In the genomic region with DNA sequence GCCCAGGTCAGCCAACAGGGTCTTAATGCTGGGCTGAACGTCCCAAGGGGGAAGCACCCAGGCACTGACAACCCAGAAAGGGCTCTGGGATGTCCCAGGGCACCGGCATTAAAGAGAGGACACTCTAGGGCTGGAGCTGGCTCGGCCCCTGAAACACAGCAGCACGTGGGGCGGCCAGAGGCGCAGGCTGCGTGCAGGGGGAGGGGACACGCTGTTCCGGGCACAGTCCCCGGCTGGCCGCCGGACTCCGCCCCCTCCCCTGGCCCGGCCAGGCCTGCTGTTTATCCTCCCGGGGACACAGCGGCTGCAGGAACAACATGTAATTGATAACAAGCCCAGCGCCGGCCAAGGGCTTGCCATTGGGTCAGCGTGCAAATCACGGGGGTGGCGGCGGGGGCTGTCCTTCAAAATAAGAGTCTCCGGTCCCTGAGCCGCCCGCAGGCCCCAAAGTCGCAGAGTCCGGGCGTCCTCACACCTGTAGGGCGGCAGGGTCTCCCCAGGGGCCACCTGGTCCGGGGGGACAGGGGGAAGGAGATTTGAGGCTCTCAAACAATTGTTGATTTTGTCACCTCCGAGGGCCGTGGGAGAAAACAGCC, we compare ENCODE assay signal across 8 cellular contexts. TPM values are rescaled to one million over a fixed set of nuclear protein-coding genes. Genes with fewer than 3 reads are reported as not detected.
DNase-seq lines count a peak whose midpoint lies in the region; ATAC-seq, FAIRE-seq and TF ChIP-seq lines count a peak whose summit lies in the region.

No MANE protein-coding gene starts in this region.

- intact Hi-C loops in endothelial cell of umbilical vein (cut with micrococcal nuclease): loop anchor here (1.0 to 5.0 kb wide), 3 partner anchors 33 to 274 kb away; a partner anchor contains a TSS

- no TSS peak for BruUV-seq in endothelial cell of umbilical vein (replicated peaks; lab: Mats Ljungman, UMichigan)

- H2AFZ ChIP-seq in GM23248: peak overlapping the region; percentile 84
- H2AFZ ChIP-seq in SK-N-SH (ENCODE audit: low read depth): peak overlapping the region; percentile 65; the same call in 1 of the 2 replicates
- H2AFZ ChIP-seq in endothelial cell of umbilical vein (ENCODE audit: low read depth, low read length): peak overlapping the region; percentile 81

- peak overlapping the region; percentile 82 for H3K4me3 Mint-ChIP-seq in memory B cell

- no peaks in the 10 kb centered on the region for H3K9me1 ChIP-seq in endothelial cell of umbilical vein (replicated peaks; ENCODE audit: control insufficient read depth, extremely low read depth, insufficient read depth, low read length)

- TF ChIP-seq EP300 in SK-N-SH (IDR thresholded peaks at IDR 0.05; ENCODE audit: borderline replicate concordance in 1 of 2, low read depth in 1 of 2, low read length in 1 of 2) (peak in 1 of 2 experiments; percentile 54; a peak in 2 of 4 replicates), suprapubic skin (IDR thresholded peaks at IDR 0.05) (peak; percentile 97)

- no peaks in the 10 kb centered on the region for H3K9me2 ChIP-seq in GM23248 (ENCODE audit: insufficient read depth)
- H3K9me2 ChIP-seq in SK-N-SH: no peaks in the 10 kb centered on the region

- CTCF ChIA-PET in SK-N-SH (lab: Yijun Ruan, JAX): interaction anchor here (0.8 kb wide), 1 partner anchor 13 kb away, joined by 4 read pairs; no protein-coding TSS in a partner anchor
- CTCF ChIA-PET in endothelial cell of umbilical vein (lab: Charles Lee): no interaction called here

- H3K36me3 ChIP-seq in GM23248 (ENCODE audit: low read depth) (no peaks in the 10 kb centered on the region), SK-N-SH (replicated peaks in 1 of 2; ENCODE audit: control insufficient read depth in 1 of 2, insufficient read depth in 2 of 2, low read length in 1 of 2) (no peaks in the 10 kb centered on the region), endothelial cell of umbilical vein (ENCODE audit: control insufficient read depth in 2 of 2, extremely low read depth in 1 of 2, insufficient read depth in 2 of 2, low read length in 2 of 2) (peaks cover 0 to 4% of the 10 kb centered on the region in 2 experiments), suprapubic skin (peaks cover 10% of the 10 kb centered on the region)

- no peaks in the 10 kb centered on the region for H3F3A ChIP-seq in GM23248 (ENCODE audit: insufficient read depth)
- no peaks in the 10 kb centered on the region for H3F3A ChIP-seq in SK-N-SH (replicated peaks; ENCODE audit: insufficient read depth)

- H3K9me3 ChIP-seq in GM23248 (ENCODE audit: low read depth): no peaks in the 10 kb centered on the region
- H3K9me3 ChIP-seq in SK-N-SH: no peaks in the 10 kb centered on the region
- H3K9me3 ChIP-seq in endothelial cell of umbilical vein (replicated peaks; ENCODE audit: control insufficient read depth, insufficient read depth, low read length): no peaks in the 10 kb centered on the region
- H3K9me3 ChIP-seq in suprapubic skin: no peaks in the 10 kb centered on the region

- DNase-seq in ACHN (peak; percentile 16), GM23248 (peak; percentile 70), SK-N-SH (peak; percentile 99), endothelial cell of umbilical vein (ENCODE audit: low read depth, low spot score) (peak; percentile 90), memory B cell (ENCODE audit: low spot score in 2 of 2) (peak in 1 of 2 donors; percentile 27), suprapubic skin (ENCODE audit: low spot score in 2 of 2) (peak; percentile 98 to 99), MV-4-11 (lab: John Stamatoyannopoulos, UW) (no peak)

- H4K20me1 ChIP-seq in GM23248 (ENCODE audit: insufficient read depth): no peaks in the 10 kb centered on the region
- H4K20me1 ChIP-seq in SK-N-SH (ENCODE audit: insufficient read depth): no peaks in the 10 kb centered on the region
- H4K20me1 ChIP-seq in endothelial cell of umbilical vein (replicated peaks; ENCODE audit: control insufficient read depth, extremely low read depth, insufficient read depth, low read length): no peaks in the 10 kb centered on the region

- TF ChIP-seq CTCF in SK-N-SH (IDR thresholded peaks at IDR 0.05) (no peak), endothelial cell of umbilical vein (IDR thresholded peaks at IDR 0.05; ENCODE audit: extremely low read depth in 1 of 2, insufficient read depth in 1 of 2, low read depth in 1 of 2, low read length in 2 of 2) (no peak), suprapubic skin (IDR thresholded peaks at IDR 0.05) (no peak)

- H3K4me1 ChIP-seq in GM23248 (ENCODE audit: insufficient read depth): 0 out of 2 replicates have a peak, but pooled peaks cover 7% of the 10 kb centered on the region
- H3K4me1 ChIP-seq in SK-N-SH (ENCODE audit: control insufficient read depth in 1 of 2, insufficient read depth in 2 of 2, low read depth in 1 of 2, low read length in 1 of 2): peaks cover 0 to 21% of the 10 kb centered on the region in 2 experiments; a peak in 1 of 4 replicates
- peaks cover 12% of the 10 kb centered on the region for H3K4me1 ChIP-seq in endothelial cell of umbilical vein (ENCODE audit: control insufficient read depth, extremely low read depth, insufficient read depth, low read length)
- peaks cover 26% of the 10 kb centered on the region for H3K4me1 ChIP-seq in suprapubic skin

- H3K4me3 ChIP-seq in GM23248 (peak overlapping the region; percentile 75), SK-N-SH (ENCODE audit: low read depth in 2 of 2, low read length in 1 of 2) (peak overlapping the region; percentile 26 to 58; a peak in 3 of 4 replicates), endothelial cell of umbilical vein (replicated peaks in 1 of 3; ENCODE audit: insufficient read depth in 1 of 3, low read depth in 1 of 3, low read length in 3 of 3) (peak overlapping the region in 2 of 3 experiments; percentile 17 to 55), suprapubic skin (peak overlapping the region; percentile 84)

- H3K79me2 ChIP-seq in GM23248 (ENCODE audit: insufficient read depth) (no peaks in the 10 kb centered on the region), SK-N-SH (ENCODE audit: insufficient read depth) (no peaks in the 10 kb centered on the region), endothelial cell of umbilical vein (ENCODE audit: control insufficient read depth, insufficient read depth, low read length) (no peaks in the 10 kb centered on the region)

- WGBS in GM23248 (ENCODE audit: low coverage in 1 of 2, low lambda C conversion rate in 2 of 2, missing lambda C conversion rate in 2 of 2), 2 experiments: 2 to 3% methylated on average over 26 to 32 of the region's 32 CpGs
- WGBS in SK-N-SH (ENCODE audit: low lambda C conversion rate): 0% methylated on average over 3 of the region's 32 CpGs
- 0% methylated on average over 9 of the region's 32 CpGs for WGBS in suprapubic skin

- peak; percentile 3; the same call in 1 of the 2 replicates for TF ChIP-seq RAD21 in SK-N-SH (IDR thresholded peaks at IDR 0.05; ENCODE audit: low read length)

- peak; percentile 93 for FAIRE-seq in endothelial cell of umbilical vein (lab: Jason Lieb, UNC)

- peaks cover 4% of the 10 kb centered on the region for H3K4me1 Mint-ChIP-seq in memory B cell

- peak overlapping the region; percentile 10 for H3K27ac Mint-ChIP-seq in memory B cell

- peak overlapping the region; percentile 54 for H3K9ac ChIP-seq in GM23248
- H3K9ac ChIP-seq in SK-N-SH: no peak overlapping the region
- H3K9ac ChIP-seq in endothelial cell of umbilical vein (replicated peaks; ENCODE audit: extremely low read depth, insufficient read depth, low read length): peak overlapping the region; percentile 17

- ATAC-seq in memory B cell (ENCODE audit: low read depth): no peak
- no peak for ATAC-seq in GM18861 (IDR thresholded peaks at IDR 0.05; ENCODE audit: unreplicated experiment)

- in situ Hi-C loops in ACHN (cut with HindIII; ENCODE audit: low pct_ligation_motif_present, low pct_unique_long_range_greater_than_20kb, low sequenced_read_pairs): no loop called here
- in situ Hi-C loops in GM23248 (cut with MboI): no loop called here

- no peaks in the 10 kb centered on the region for H3K36me3 Mint-ChIP-seq in memory B cell

- H3K4me2 ChIP-seq in GM23248 (ENCODE audit: unreplicated experiment): peak overlapping the region; percentile 84
- peak overlapping the region; percentile 78 for H3K4me2 ChIP-seq in SK-N-SH
- peak overlapping the region; percentile 39 for H3K4me2 ChIP-seq in endothelial cell of umbilical vein (ENCODE audit: insufficient read depth, low read length)

- POLR2A ChIA-PET in SK-N-SH (lab: Yijun Ruan, JAX): no interaction called here
- POLR2A ChIA-PET in endothelial cell of umbilical vein (lab: Charles Lee): no interaction called here

- dilution Hi-C loops in endothelial cell of umbilical vein (cut with MboI; ENCODE audit: extremely low pct_ligation_motif_present, low sequenced_read_pairs): no loop called here

- peaks cover 23% of the 10 kb centered on the region for H3K27me3 Mint-ChIP-seq in memory B cell

- peaks cover 24% of the 10 kb centered on the region for H3K27me3 ChIP-seq in GM23248 (replicated peaks; ENCODE audit: insufficient read depth)
- peaks cover 50% of the 10 kb centered on the region for H3K27me3 ChIP-seq in SK-N-SH (ENCODE audit: insufficient read depth)
- H3K27me3 ChIP-seq in endothelial cell of umbilical vein (ENCODE audit: control insufficient read depth in 2 of 2, insufficient read depth in 2 of 2, low read length in 2 of 2): peaks cover 14 to 27% of the 10 kb centered on the region in 2 experiments
- peaks cover 31% of the 10 kb centered on the region for H3K27me3 ChIP-seq in suprapubic skin

- H3K9me3 Mint-ChIP-seq in memory B cell: no peaks in the 10 kb centered on the region

- TF ChIP-seq POLR2A in endothelial cell of umbilical vein (IDR thresholded peaks at IDR 0.05; ENCODE audit: low read depth, low read length) (no peak), suprapubic skin (IDR thresholded peaks at IDR 0.05) (peak in 1 of 2 donors; percentile 24)

- H3K27ac ChIP-seq in GM23248 (no peak overlapping the region), SK-N-SH (ENCODE audit: low read depth in 2 of 2, low read length in 1 of 2) (peak overlapping the region in 1 of 2 experiments; percentile 79; a peak in 2 of 4 replicates), endothelial cell of umbilical vein (ENCODE audit: insufficient read depth, low read depth, low read length) (no peak overlapping the region), suprapubic skin (peak overlapping the region; percentile 93)

RNA-seq across cellular contexts. Expression of a gene that starts 1.3 kb away (rescaled TPM):
- total RNA-seq in GM23248 (2014; rRNA removed; shearing (Covaris generic)): 0.13 and 0.54 TPM in 2 replicates
- 0.14 TPM in 1 of 2 replicates, not detected in the other for polyA plus RNA-seq in GM23248 (2016; fragmentation: Nextera tagmentation; extraction: Ambion mirVana)
- polyA plus RNA-seq in SK-N-SH (2012; rRNA removed): 0.28 and 0.39 TPM in 2 replicates
- polyA plus RNA-seq in SK-N-SH (2012; cell fraction: cytosol; rRNA removed): 0.19 and 0.33 TPM in 2 replicates
- polyA plus RNA-seq in SK-N-SH (2012; cell fraction: nucleus; rRNA removed): 0.32 and 0.50 TPM in 2 replicates
- total RNA-seq in endothelial cell of umbilical vein: 1.4 and 3.0 TPM in 2 replicates
- polyA plus RNA-seq in endothelial cell of umbilical vein: 2.2 and 2.8 TPM in 2 replicates
- 1.5 and 2.1 TPM in 2 replicates for polyA plus RNA-seq in endothelial cell of umbilical vein (2011; cell fraction: cytosol; rRNA removed)
- polyA plus RNA-seq in endothelial cell of umbilical vein (2011; cell fraction: nucleus; rRNA removed): 2.1 and 3.0 TPM in 2 replicates
- polyA plus RNA-seq in endothelial cell of umbilical vein (2012): 0.39 and 1.2 TPM in 2 replicates
- 1.5 and 4.7 TPM in 2 replicates for polyA minus RNA-seq in endothelial cell of umbilical vein
- not detected for polyA minus RNA-seq in endothelial cell of umbilical vein (2011; cell fraction: cytosol; rRNA and poly(A)+ RNA removed)
- 2.7 and 4.0 TPM in 2 replicates for polyA minus RNA-seq in endothelial cell of umbilical vein (2011; cell fraction: nucleus; rRNA and poly(A)+ RNA removed)
- 10 to 100 TPM in 3 of 4 donors, 1 to 10 TPM in 1; 7.3 to 19.2 (median 14.3) TPM for total RNA-seq in suprapubic skin

RNA-seq across cellular contexts. Expression of a gene that starts 38.8 kb away (rescaled TPM):
- not detected in 2 replicates for total RNA-seq in GM23248 (2014; rRNA removed; shearing (Covaris generic))
- polyA plus RNA-seq in GM23248 (2016; fragmentation: Nextera tagmentation; extraction: Ambion mirVana): not detected in 2 replicates
- polyA plus RNA-seq in SK-N-SH (2012; rRNA removed): not detected in 2 replicates
- polyA plus RNA-seq in SK-N-SH (2012; cell fraction: cytosol; rRNA removed): not detected in 2 replicates
- polyA plus RNA-seq in SK-N-SH (2012; cell fraction: nucleus; rRNA removed): not detected in 2 replicates
- total RNA-seq in endothelial cell of umbilical vein: not detected in 2 replicates
- polyA plus RNA-seq in endothelial cell of umbilical vein: not detected in 2 replicates
- not detected in 2 replicates for polyA plus RNA-seq in endothelial cell of umbilical vein (2011; cell fraction: cytosol; rRNA removed)
- polyA plus RNA-seq in endothelial cell of umbilical vein (2011; cell fraction: nucleus; rRNA removed): not detected in 2 replicates
- polyA plus RNA-seq in endothelial cell of umbilical vein (2012): not detected in 2 replicates
- polyA minus RNA-seq in endothelial cell of umbilical vein: not detected in 2 replicates
- not detected for polyA minus RNA-seq in endothelial cell of umbilical vein (2011; cell fraction: cytosol; rRNA and poly(A)+ RNA removed)
- not detected in 2 replicates for polyA minus RNA-seq in endothelial cell of umbilical vein (2011; cell fraction: nucleus; rRNA and poly(A)+ RNA removed)
- total RNA-seq in suprapubic skin: not detected
